ENCODE assay signal across 1 cellular context in the genomic region with DNA sequence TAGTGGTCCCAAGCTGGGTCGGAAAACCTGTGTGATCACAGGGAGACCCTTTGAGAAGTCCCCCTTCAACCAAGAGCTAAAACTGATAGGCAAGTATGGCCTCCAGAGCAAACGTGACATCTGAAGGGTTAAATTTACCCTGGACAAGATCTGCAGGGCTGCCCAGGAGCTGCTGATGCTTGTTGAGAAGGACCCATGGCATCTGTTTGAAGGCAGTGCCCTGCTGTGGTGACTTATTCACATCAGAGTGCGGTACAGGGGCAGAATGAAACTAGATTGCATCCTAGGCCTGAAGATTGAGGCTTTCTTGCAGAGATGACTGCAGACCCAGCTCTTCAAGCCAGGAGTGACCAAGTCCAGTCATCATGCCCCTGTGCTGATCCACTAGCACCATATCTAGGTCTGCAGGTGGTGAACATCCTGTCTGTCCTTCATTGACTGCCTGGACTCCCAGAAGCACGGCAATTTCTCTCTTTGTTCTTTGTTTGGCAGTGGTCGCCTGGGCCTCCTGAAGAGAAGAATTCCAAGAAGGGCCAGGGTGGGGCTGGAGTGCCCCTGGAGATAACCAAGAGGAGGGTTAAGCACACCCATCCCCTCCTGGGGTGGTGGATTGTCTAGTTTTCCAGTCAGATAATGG.
A peak's percentile ranks its signal among the peaks of the same experiment; 100 is the strongest.
TF ChIP-seq lines count a peak whose summit lies in the region.

No MANE protein-coding gene starts in this region.

TF ChIP-seq in K562, 482 proteins besides CTCF, POLR2A, EP300 and RAD21 (continued from another document and continues in another):
- TF ChIP-seq RFX5 (IDR thresholded peaks at IDR 0.05; ENCODE audit: low read depth, low read length) (no peak), PHB2 (IDR thresholded peaks at IDR 0.05; ENCODE audit: low read depth) (peak; percentile 58; the same call in 1 of the 2 replicates), RBFOX2 (IDR thresholded peaks at IDR 0.05; ENCODE audit: low read depth, low read length) (0 out of 2 replicates have a peak, but pooled peaks have one; percentile 18), DPF2 (IDR thresholded peaks at IDR 0.05) (peak; percentile 88), SMARCA4 (IDR thresholded peaks at IDR 0.05) (peak; percentile 92), HOXB6 (CRISPR knock-in tag; IDR thresholded peaks at IDR 0.05; ENCODE audit: borderline replicate concordance) (no peak), BRCA1 (IDR thresholded peaks at IDR 0.05) (no peak), BRCA1 (CRISPR knock-in tag; IDR thresholded peaks at IDR 0.05) (no peak), STAT5A (IDR thresholded peaks at IDR 0.05; ENCODE audit: borderline replicate concordance, low read length) (peak; percentile 87), NCOA1 (IDR thresholded peaks at IDR 0.05; ENCODE audit: low read depth) (peak; percentile 73; the same call in 1 of the 2 replicates), TCF7 (IDR thresholded peaks at IDR 0.05; ENCODE audit: borderline replicate concordance) (no peak), MAFK (IDR thresholded peaks at IDR 0.05; ENCODE audit: low read length) (no peak), ZKSCAN8 (CRISPR knock-in tag; IDR thresholded peaks at IDR 0.05) (no peak), ZFP36 (IDR thresholded peaks at IDR 0.05; ENCODE audit: low read depth, low read length, partially characterized antibody) (no peak), ZNF253 (CRISPR knock-in tag; conservative IDR thresholded peaks at IDR 0.05) (no peak), POLR2AphosphoS5 (IDR thresholded peaks at IDR 0.05; ENCODE audit: control insufficient read depth, insufficient read depth, low read depth, low read length) (0 out of 2 replicates have a peak, but pooled peaks have one; percentile 41), KLF1 (tag; IDR thresholded peaks at IDR 0.05) (no peak), ZNF57 (CRISPR knock-in tag; IDR thresholded peaks at IDR 0.05) (no peak), YY1 (IDR thresholded peaks at IDR 0.05; ENCODE audit: borderline replicate concordance in 1 of 3, control insufficient read depth in 1 of 3, extremely low read depth in 1 of 3, insufficient read depth in 3 of 3, insufficient read length in 1 of 3, insufficient replicate concordance in 2 of 3, low read depth in 1 of 3, low read length in 2 of 3) (peak in 1 of 3 experiments; percentile 62), SAFB2 (IDR thresholded peaks at IDR 0.05; ENCODE audit: borderline replicate concordance, low read depth, low read length, severe bottlenecking) (no peak), TRIM24 (IDR thresholded peaks at IDR 0.05) (peak; percentile 67 to 87; a peak in 3 of 4 replicates), TAF7 (tag; IDR thresholded peaks at IDR 0.05) (no peak), TCF3 (CRISPR knock-in tag; IDR thresholded peaks at IDR 0.05) (peak; percentile 94), ZC3H4 (CRISPR knock-in tag; IDR thresholded peaks at IDR 0.05; ENCODE audit: borderline replicate concordance) (no peak), ZNF197 (CRISPR knock-in tag; IDR thresholded peaks at IDR 0.05; ENCODE audit: low read depth) (no peak), STAT5B (CRISPR knock-in tag; IDR thresholded peaks at IDR 0.05) (no peak), NONO (IDR thresholded peaks at IDR 0.05; ENCODE audit: low read depth in 2 of 2, low read length in 1 of 2) (no peak), ZBED1 (IDR thresholded peaks at IDR 0.05) (no peak), ZNF146 (CRISPR knock-in tag; IDR thresholded peaks at IDR 0.05; ENCODE audit: unreplicated experiment) (no peak), ZEB2 (IDR thresholded peaks at IDR 0.05) (0 out of 2 replicates have a peak, but pooled peaks have one; percentile 67), NCOR1 (IDR thresholded peaks at IDR 0.05) (peak; percentile 91)
- TF ChIP-seq, protein P1, sequence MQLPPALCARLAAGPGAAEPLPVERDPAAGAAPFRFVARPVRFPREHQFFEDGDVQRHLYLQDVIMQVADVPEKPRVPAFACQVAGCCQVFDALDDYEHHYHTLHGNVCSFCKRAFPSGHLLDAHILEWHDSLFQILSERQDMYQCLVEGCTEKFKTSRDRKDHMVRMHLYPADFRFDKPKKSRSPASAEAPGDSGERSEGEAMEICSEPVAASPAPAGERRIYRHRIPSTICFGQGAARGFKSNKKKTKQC (CRISPR knock-in tag; IDR thresholded peaks at IDR 0.05): no peak
- TF ChIP-seq, protein P2, sequence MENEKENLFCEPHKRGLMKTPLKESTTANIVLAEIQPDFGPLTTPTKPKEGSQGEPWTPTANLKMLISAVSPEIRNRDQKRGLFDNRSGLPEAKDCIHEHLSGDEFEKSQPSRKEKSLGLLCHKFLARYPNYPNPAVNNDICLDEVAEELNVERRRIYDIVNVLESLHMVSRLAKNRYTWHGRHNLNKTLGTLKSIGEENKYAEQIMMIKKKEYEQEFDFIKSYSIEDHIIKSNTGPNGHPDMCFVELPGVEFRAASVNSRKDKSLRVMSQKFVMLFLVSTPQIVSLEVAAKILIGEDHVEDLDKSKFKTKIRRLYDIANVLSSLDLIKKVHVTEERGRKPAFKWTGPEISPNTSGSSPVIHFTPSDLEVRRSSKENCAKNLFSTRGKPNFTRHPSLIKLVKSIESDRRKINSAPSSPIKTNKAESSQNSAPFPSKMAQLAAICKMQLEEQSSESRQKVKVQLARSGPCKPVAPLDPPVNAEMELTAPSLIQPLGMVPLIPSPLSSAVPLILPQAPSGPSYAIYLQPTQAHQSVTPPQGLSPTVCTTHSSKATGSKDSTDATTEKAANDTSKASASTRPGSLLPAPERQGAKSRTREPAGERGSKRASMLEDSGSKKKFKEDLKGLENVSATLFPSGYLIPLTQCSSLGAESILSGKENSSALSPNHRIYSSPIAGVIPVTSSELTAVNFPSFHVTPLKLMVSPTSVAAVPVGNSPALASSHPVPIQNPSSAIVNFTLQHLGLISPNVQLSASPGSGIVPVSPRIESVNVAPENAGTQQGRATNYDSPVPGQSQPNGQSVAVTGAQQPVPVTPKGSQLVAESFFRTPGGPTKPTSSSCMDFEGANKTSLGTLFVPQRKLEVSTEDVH (IDR thresholded peaks at IDR 0.05; ENCODE audit: low read depth, partially characterized antibody): no peak
- TF ChIP-seq, protein P3, sequence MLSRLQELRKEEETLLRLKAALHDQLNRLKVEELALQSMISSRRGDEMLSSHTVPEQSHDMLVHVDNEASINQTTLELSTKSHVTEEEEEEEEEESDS (CRISPR knock-in tag; IDR thresholded peaks at IDR 0.05): no peak
- TF ChIP-seq, protein P4, sequence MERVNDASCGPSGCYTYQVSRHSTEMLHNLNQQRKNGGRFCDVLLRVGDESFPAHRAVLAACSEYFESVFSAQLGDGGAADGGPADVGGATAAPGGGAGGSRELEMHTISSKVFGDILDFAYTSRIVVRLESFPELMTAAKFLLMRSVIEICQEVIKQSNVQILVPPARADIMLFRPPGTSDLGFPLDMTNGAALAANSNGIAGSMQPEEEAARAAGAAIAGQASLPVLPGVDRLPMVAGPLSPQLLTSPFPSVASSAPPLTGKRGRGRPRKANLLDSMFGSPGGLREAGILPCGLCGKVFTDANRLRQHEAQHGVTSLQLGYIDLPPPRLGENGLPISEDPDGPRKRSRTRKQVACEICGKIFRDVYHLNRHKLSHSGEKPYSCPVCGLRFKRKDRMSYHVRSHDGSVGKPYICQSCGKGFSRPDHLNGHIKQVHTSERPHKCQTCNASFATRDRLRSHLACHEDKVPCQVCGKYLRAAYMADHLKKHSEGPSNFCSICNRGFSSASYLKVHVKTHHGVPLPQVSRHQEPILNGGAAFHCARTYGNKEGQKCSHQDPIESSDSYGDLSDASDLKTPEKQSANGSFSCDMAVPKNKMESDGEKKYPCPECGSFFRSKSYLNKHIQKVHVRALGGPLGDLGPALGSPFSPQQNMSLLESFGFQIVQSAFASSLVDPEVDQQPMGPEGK (CRISPR knock-in tag; IDR thresholded peaks at IDR 0.05; ENCODE audit: borderline replicate concordance): no peak
- TF ChIP-seq, protein P5, sequence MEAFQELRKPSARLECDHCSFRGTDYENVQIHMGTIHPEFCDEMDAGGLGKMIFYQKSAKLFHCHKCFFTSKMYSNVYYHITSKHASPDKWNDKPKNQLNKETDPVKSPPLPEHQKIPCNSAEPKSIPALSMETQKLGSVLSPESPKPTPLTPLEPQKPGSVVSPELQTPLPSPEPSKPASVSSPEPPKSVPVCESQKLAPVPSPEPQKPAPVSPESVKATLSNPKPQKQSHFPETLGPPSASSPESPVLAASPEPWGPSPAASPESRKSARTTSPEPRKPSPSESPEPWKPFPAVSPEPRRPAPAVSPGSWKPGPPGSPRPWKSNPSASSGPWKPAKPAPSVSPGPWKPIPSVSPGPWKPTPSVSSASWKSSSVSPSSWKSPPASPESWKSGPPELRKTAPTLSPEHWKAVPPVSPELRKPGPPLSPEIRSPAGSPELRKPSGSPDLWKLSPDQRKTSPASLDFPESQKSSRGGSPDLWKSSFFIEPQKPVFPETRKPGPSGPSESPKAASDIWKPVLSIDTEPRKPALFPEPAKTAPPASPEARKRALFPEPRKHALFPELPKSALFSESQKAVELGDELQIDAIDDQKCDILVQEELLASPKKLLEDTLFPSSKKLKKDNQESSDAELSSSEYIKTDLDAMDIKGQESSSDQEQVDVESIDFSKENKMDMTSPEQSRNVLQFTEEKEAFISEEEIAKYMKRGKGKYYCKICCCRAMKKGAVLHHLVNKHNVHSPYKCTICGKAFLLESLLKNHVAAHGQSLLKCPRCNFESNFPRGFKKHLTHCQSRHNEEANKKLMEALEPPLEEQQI (IDR thresholded peaks at IDR 0.05): 0 out of 2 replicates have a peak, but pooled peaks have one; percentile 73
- TF ChIP-seq, protein P6, sequence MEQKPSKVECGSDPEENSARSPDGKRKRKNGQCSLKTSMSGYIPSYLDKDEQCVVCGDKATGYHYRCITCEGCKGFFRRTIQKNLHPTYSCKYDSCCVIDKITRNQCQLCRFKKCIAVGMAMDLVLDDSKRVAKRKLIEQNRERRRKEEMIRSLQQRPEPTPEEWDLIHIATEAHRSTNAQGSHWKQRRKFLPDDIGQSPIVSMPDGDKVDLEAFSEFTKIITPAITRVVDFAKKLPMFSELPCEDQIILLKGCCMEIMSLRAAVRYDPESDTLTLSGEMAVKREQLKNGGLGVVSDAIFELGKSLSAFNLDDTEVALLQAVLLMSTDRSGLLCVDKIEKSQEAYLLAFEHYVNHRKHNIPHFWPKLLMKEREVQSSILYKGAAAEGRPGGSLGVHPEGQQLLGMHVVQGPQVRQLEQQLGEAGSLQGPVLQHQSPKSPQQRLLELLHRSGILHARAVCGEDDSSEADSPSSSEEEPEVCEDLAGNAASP (IDR thresholded peaks at IDR 0.05): no peak
- TF ChIP-seq, protein P7, sequence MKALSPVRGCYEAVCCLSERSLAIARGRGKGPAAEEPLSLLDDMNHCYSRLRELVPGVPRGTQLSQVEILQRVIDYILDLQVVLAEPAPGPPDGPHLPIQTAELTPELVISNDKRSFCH (CRISPR knock-in tag; IDR thresholded peaks at IDR 0.05): no peak
- TF ChIP-seq, protein P7 (tag; IDR thresholded peaks at IDR 0.05): 0 out of 2 replicates have a peak, but pooled peaks have one; percentile 45
- TF ChIP-seq, protein P8, sequence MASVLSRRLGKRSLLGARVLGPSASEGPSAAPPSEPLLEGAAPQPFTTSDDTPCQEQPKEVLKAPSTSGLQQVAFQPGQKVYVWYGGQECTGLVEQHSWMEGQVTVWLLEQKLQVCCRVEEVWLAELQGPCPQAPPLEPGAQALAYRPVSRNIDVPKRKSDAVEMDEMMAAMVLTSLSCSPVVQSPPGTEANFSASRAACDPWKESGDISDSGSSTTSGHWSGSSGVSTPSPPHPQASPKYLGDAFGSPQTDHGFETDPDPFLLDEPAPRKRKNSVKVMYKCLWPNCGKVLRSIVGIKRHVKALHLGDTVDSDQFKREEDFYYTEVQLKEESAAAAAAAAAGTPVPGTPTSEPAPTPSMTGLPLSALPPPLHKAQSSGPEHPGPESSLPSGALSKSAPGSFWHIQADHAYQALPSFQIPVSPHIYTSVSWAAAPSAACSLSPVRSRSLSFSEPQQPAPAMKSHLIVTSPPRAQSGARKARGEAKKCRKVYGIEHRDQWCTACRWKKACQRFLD (CRISPR knock-in tag; IDR thresholded peaks at IDR 0.05): no peak
- TF ChIP-seq, protein P9, sequence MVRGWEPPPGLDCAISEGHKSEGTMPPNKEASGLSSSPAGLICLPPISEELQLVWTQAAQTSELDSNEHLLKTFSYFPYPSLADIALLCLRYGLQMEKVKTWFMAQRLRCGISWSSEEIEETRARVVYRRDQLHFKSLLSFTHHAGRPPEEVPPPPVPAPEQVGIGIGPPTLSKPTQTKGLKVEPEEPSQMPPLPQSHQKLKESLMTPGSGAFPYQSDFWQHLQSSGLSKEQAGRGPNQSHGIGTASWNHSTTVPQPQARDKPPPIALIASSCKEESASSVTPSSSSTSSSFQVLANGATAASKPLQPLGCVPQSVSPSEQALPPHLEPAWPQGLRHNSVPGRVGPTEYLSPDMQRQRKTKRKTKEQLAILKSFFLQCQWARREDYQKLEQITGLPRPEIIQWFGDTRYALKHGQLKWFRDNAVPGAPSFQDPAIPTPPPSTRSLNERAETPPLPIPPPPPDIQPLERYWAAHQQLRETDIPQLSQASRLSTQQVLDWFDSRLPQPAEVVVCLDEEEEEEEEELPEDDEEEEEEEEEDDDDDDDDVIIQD (CRISPR knock-in tag; IDR thresholded peaks at IDR 0.05): no peak
- TF ChIP-seq, protein P10, sequence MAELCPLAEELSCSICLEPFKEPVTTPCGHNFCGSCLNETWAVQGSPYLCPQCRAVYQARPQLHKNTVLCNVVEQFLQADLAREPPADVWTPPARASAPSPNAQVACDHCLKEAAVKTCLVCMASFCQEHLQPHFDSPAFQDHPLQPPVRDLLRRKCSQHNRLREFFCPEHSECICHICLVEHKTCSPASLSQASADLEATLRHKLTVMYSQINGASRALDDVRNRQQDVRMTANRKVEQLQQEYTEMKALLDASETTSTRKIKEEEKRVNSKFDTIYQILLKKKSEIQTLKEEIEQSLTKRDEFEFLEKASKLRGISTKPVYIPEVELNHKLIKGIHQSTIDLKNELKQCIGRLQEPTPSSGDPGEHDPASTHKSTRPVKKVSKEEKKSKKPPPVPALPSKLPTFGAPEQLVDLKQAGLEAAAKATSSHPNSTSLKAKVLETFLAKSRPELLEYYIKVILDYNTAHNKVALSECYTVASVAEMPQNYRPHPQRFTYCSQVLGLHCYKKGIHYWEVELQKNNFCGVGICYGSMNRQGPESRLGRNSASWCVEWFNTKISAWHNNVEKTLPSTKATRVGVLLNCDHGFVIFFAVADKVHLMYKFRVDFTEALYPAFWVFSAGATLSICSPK (IDR thresholded peaks at IDR 0.05; ENCODE audit: borderline replicate concordance): no peak
- TF ChIP-seq, protein P11, sequence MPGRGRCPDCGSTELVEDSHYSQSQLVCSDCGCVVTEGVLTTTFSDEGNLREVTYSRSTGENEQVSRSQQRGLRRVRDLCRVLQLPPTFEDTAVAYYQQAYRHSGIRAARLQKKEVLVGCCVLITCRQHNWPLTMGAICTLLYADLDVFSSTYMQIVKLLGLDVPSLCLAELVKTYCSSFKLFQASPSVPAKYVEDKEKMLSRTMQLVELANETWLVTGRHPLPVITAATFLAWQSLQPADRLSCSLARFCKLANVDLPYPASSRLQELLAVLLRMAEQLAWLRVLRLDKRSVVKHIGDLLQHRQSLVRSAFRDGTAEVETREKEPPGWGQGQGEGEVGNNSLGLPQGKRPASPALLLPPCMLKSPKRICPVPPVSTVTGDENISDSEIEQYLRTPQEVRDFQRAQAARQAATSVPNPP (IDR thresholded peaks at IDR 0.05; ENCODE audit: borderline replicate concordance, insufficient read depth, insufficient read length): no peak
